Comparison of ENCODE assay signal across 22 cellular contexts in genomic region chr1:201619513-201619912, GRCh38.
"Had no signal": no experiment of that assay in that cellular context is flagged by ENCODE, and none has a peak within 500 bp of the region (broad histone marks: within the 10 kb centered on the region; RNA-seq: fewer than 3 reads in every experiment).

No MANE protein-coding gene starts in this region.

- H3K36me3 Mint-ChIP-seq: immature natural killer cell, naive B cell had no signal

- H3K9me3 Mint-ChIP-seq: activated CD4-positive, alpha-beta T cell treated with anti-CD3 and anti-CD28 coated beads, Interleukin-2, amount 10 ng/mL, durations not matched to agents 7 days and 5 days; activated T-cell treated with anti-CD3 and anti-CD28 coated beads, Interleukin-2, amount 50 U/mL, for 4 hours; dendritic cell treated with granulocyte-macrophage colony-stimulating factor and Interleukin-4, amounts not matched to agents 40 ng/mL and 50 ng/mL, for 4 days; immature natural killer cell; memory B cell; naive B cell; stimulated activated naive CD8-positive, alpha-beta T cell treated with anti-CD3 and anti-CD28 coated beads, Interleukin-15, amount 100 ng/mL, for 72 hours had no signal

- H3K27me3 Mint-ChIP-seq: dendritic cell treated with granulocyte-macrophage colony-stimulating factor and Interleukin-4, amounts not matched to agents 40 ng/mL and 50 ng/mL, for 4 days; stimulated activated naive CD8-positive, alpha-beta T cell treated with anti-CD3 and anti-CD28 coated beads, Interleukin-15, amount 100 ng/mL, for 72 hours had no signal

- H3K27me3 ChIP-seq: cardiac muscle cell, gastrocnemius medialis, ovary, suprapubic skin, transverse colon, vagina had no signal

- DNase-seq: activated CD4-positive, alpha-beta T cell treated with anti-CD3 and anti-CD28 coated beads, Interleukin-2, amount 10 ng/mL, durations not matched to agents 7 days and 5 days; activated CD8-positive, alpha-beta T cell treated with anti-CD3 and anti-CD28 coated beads, Interleukin-2, amount 10 ng/mL, durations not matched to agents 7 days and 5 days; activated naive CD4-positive, alpha-beta T cell treated with anti-CD3 and anti-CD28 coated beads, Interleukin-2, amount 50 U/mL, for 16 hours; activated T-cell treated with anti-CD3 and anti-CD28 coated beads, Interleukin-2, amount 50 U/mL, for 4 hours; effector CD8-positive, alpha-beta T cell; gastrocnemius medialis; immature natural killer cell; naive B cell; ovary; psoas muscle; small intestine; stimulated activated CD4-positive, alpha-beta T cell treated with anti-CD3 and anti-CD28 coated beads, Interleukin-4, amount 100 ng/mL, for 1 hour; stimulated activated naive CD8-positive, alpha-beta T cell treated with anti-CD3 and anti-CD28 coated beads, Interleukin-15, amount 100 ng/mL, for 72 hours; T1000; transverse colon had no signal

- H3K9me3 ChIP-seq: gastrocnemius medialis, ovary, psoas muscle, suprapubic skin, transverse colon, vagina had no signal

- H3K27ac Mint-ChIP-seq: activated CD4-positive, alpha-beta T cell treated with anti-CD3 and anti-CD28 coated beads, Interleukin-2, amount 10 ng/mL, durations not matched to agents 7 days and 5 days; activated CD8-positive, alpha-beta T cell treated with anti-CD3 and anti-CD28 coated beads, Interleukin-2, amount 10 ng/mL, durations not matched to agents 7 days and 5 days; dendritic cell treated with granulocyte-macrophage colony-stimulating factor and Interleukin-4, amounts not matched to agents 40 ng/mL and 50 ng/mL, for 4 days; immature natural killer cell; memory B cell; stimulated activated naive CD8-positive, alpha-beta T cell treated with anti-CD3 and anti-CD28 coated beads, Interleukin-15, amount 100 ng/mL, for 72 hours had no signal

- H3K4me1 ChIP-seq: gastrocnemius medialis, psoas muscle, suprapubic skin, transverse colon, vagina had no signal

- H3K27ac ChIP-seq: cardiac muscle cell, gastrocnemius medialis, ovary, psoas muscle, suprapubic skin, transverse colon, vagina had no signal

- H3K4me3 Mint-ChIP-seq: activated CD4-positive, alpha-beta T cell treated with anti-CD3 and anti-CD28 coated beads, Interleukin-2, amount 10 ng/mL, durations not matched to agents 7 days and 5 days; activated CD8-positive, alpha-beta T cell treated with anti-CD3 and anti-CD28 coated beads, Interleukin-2, amount 10 ng/mL, durations not matched to agents 7 days and 5 days; activated T-cell treated with anti-CD3 and anti-CD28 coated beads, Interleukin-2, amount 50 U/mL, for 4 hours; dendritic cell treated with granulocyte-macrophage colony-stimulating factor and Interleukin-4, amounts not matched to agents 40 ng/mL and 50 ng/mL, for 4 days; immature natural killer cell; memory B cell; stimulated activated naive CD8-positive, alpha-beta T cell treated with anti-CD3 and anti-CD28 coated beads, Interleukin-15, amount 100 ng/mL, for 72 hours had no signal

- H3K4me1 Mint-ChIP-seq: activated CD4-positive, alpha-beta T cell treated with anti-CD3 and anti-CD28 coated beads, Interleukin-2, amount 10 ng/mL, durations not matched to agents 7 days and 5 days; immature natural killer cell; memory B cell; stimulated activated naive CD8-positive, alpha-beta T cell treated with anti-CD3 and anti-CD28 coated beads, Interleukin-15, amount 100 ng/mL, for 72 hours had no signal

- H3K4me3 ChIP-seq: cardiac muscle cell, gastrocnemius medialis, ovary, psoas muscle, suprapubic skin, transverse colon, vagina had no signal

- ATAC-seq: activated CD8-positive, alpha-beta T cell treated with anti-CD3 and anti-CD28 coated beads, Interleukin-2, amount 10 ng/mL, durations not matched to agents 7 days and 5 days; activated T-cell treated with anti-CD3 and anti-CD28 coated beads, Interleukin-2, amount 50 U/mL, for 4 hours; esophagus mucosa; gastrocnemius medialis; psoas muscle; right cardiac atrium; stimulated activated naive CD8-positive, alpha-beta T cell treated with anti-CD3 and anti-CD28 coated beads, Interleukin-15, amount 100 ng/mL, for 72 hours had no signal

- H3K36me3 ChIP-seq: cardiac muscle cell, gastrocnemius medialis, ovary, transverse colon, vagina had no signal
